ENCODE assay signal across 9 cellular contexts in the genomic region with DNA sequence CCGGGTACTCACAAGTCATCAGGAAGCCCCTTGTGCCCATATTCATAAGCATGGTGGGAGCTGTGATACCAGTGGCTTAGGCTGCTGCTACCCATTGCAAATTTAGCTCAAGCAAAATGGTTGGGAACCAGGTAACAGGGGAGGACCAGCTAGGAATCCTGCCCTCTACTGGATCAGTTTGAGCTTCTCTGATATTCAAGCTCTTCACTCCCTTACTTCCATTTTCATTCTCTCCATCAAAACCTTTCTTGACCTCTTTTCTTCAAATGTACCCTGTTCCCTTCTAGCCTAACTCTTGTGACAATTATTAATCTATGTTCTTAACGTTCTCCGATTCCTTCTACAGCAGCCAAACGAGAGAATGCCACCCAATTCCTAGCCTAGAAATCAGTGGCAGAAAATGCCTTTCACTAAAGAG.
DNase-seq lines count a peak whose midpoint lies in the region; ATAC-seq and TF ChIP-seq lines count a peak whose summit lies in the region.
"Had no signal": no experiment of that assay in that cellular context is flagged by ENCODE, and none has a peak within 500 bp of the region (broad histone marks: within the 10 kb centered on the region; RNA-seq: fewer than 3 reads in every experiment).

No MANE protein-coding gene starts in this region.

- no peaks in the 10 kb centered on the region for H3K4me1 Mint-ChIP-seq in nephron progenitor cell

- no peak overlapping the region for H3K4me3 Mint-ChIP-seq in nephron progenitor cell

- H3K4me3 ChIP-seq in choroid plexus epithelial cell (ENCODE audit: low read depth, low read length), result no peak overlapping the region
- H3K4me3 ChIP-seq: BLaER1 had no signal

- TF ChIP-seq CTCF in RWPE1 (conservative IDR thresholded peaks at IDR 0.05; ENCODE audit: low read depth) (peak; percentile 33), choroid plexus epithelial cell (conservative IDR thresholded peaks at IDR 0.05; ENCODE audit: low read depth, low read length) (peak; percentile 68), nephron progenitor cell (IDR thresholded peaks at IDR 0.05) (peak; percentile 38)

- ATAC-seq in HG02642 (IDR thresholded peaks at IDR 0.05; ENCODE audit: poor library complexity, unreplicated experiment) (peak; percentile 57), HG02610 (IDR thresholded peaks at IDR 0.05; ENCODE audit: unreplicated experiment) (no peak), HG03442 (IDR thresholded peaks at IDR 0.05; ENCODE audit: unreplicated experiment) (no peak)

- CTCF ChIA-PET in RWPE1 (lab: Yijun Ruan, JAX), result interaction anchor here (0.8 to 1.4 kb wide), 2 partner anchors 11 to 150 kb away, joined by 3 to 8 read pairs; no protein-coding TSS in a partner anchor

- POLR2A ChIA-PET in RWPE1 (lab: Yijun Ruan, JAX; ENCODE audit: low non-redundant PET), result interaction anchor here (1.8 kb wide), 1 partner anchor 10 kb away, joined by 5 read pairs; the partner anchor contains the start of gene NOL7

- peaks cover 56% of the 10 kb centered on the region for H3K36me3 Mint-ChIP-seq in nephron progenitor cell (ENCODE audit: low read depth)

- DNase-seq in NCI-H146 (lab: John Stamatoyannopoulos, UW) (peak; percentile 10), NCI-H146 treated with DMSO at 0.1 percent for 48 hours (lab: John Stamatoyannopoulos, UW; ENCODE audit: unreplicated experiment) (no peak), RWPE1 (ENCODE audit: low spot score) (peak; percentile 24), choroid plexus epithelial cell (ENCODE audit: low read depth) (peak; percentile 66), nephron progenitor cell (no peak)

- no peaks in the 10 kb centered on the region for H3K9me3 Mint-ChIP-seq in nephron progenitor cell

- H3K27me3 Mint-ChIP-seq in nephron progenitor cell (ENCODE audit: low read depth, poor library complexity), result no peaks in the 10 kb centered on the region

- H3K27ac Mint-ChIP-seq in nephron progenitor cell, result no peak overlapping the region

- no peak overlapping the region for H3K27ac ChIP-seq in RWPE1
- H3K27ac ChIP-seq: BLaER1 had no signal

Comparison
In these comparisons a context has a peak if more than half of its experiments do, and no peak if none do; other contexts are left out.
1. DNase-seq: peak in NCI-H146 (single experiment), RWPE1 (single experiment) and choroid plexus epithelial cell (single experiment); none in NCI-H146 treated with DMSO at 0.1 percent for 48 hours (single experiment) and nephron progenitor cell (single experiment).
2. Peak in every context shown above with its lines, with median percentiles within 50 percentile points of each other: CTCF ChIP-seq.